ENCODE assay signal across 25 cellular contexts in genomic region chr2:136068828-136069227, GRCh38. TPM values are rescaled to one million over a fixed set of nuclear protein-coding genes. Genes with fewer than 3 reads are reported as not detected.
A peak's percentile ranks its signal among the peaks of the same experiment; 100 is the strongest.
DNase-seq lines count a peak whose midpoint lies in the region; ATAC-seq, FAIRE-seq and TF ChIP-seq lines count a peak whose summit lies in the region.
"Had no signal": no experiment of that assay in that cellular context is flagged by ENCODE, and none has a peak within 500 bp of the region (broad histone marks: within the 10 kb centered on the region; RNA-seq: fewer than 3 reads in every experiment).

No MANE protein-coding gene starts in this region.

- DNase-seq in activated CD4-positive, alpha-beta T cell treated with anti-CD3 and anti-CD28 coated beads, Interleukin-2, amount 10 ng/mL, durations not matched to agents 7 days and 5 days, result peak; percentile 25
- DNase-seq in activated CD4-positive, alpha-beta T cell treated with anti-CD3 and anti-CD28 coated beads, Interleukin-2, amount 50 U/mL, for 4 hours, result no peak
- no peak for DNase-seq in GM19239 (ENCODE audit: insufficient read length, low spot score)
- DNase-seq in neural progenitor cell (ENCODE audit: low spot score), result no peak
- no peak for DNase-seq in NK-92 (lab: John Stamatoyannopoulos, UW; ENCODE audit: unreplicated experiment)
- DNase-seq: activated CD4-positive, alpha-beta T cell treated with anti-CD3 and anti-CD28 coated beads for 1 hour; IMR-90; mesenchymal stem cell; NCI-H1417 treated with DMSO at 0.1 percent for 48 hours; NCI-H2171 treated with DMSO at 0.1 percent for 48 hours; NCI-H774; nephron progenitor cell; small intestine; stimulated activated CD4-positive, alpha-beta T cell treated with anti-CD3 and anti-CD28 coated beads, Interleukin-4, amount 100 ng/mL, for 24 hours; substantia nigra had no signal

- H3K4me1 Mint-ChIP-seq in activated CD4-positive, alpha-beta T cell treated with anti-CD3 and anti-CD28 coated beads, Interleukin-2, amount 10 ng/mL, durations not matched to agents 7 days and 5 days, result peaks cover 53% of the 10 kb centered on the region
- peaks cover 28% of the 10 kb centered on the region for H3K4me1 Mint-ChIP-seq in activated T-helper 17 cell treated with anti-CD3 and anti-CD28 coated beads, Interleukin-2, amount 50 U/mL, for 72 hours
- peaks cover 46% of the 10 kb centered on the region for H3K4me1 Mint-ChIP-seq in neural progenitor cell

- POLR2A ChIA-PET in activated CD4-positive, alpha-beta T cell treated with anti-CD3 and anti-CD28 coated beads, Interleukin-2, amount 10 ng/mL, durations not matched to agents 7 days and 5 days (lab: Charles Lee), result no interaction called here

- no peaks in the 10 kb centered on the region for H4K20me1 ChIP-seq in neural progenitor cell (ENCODE audit: low read depth)

- TF ChIP-seq CTCF in neural progenitor cell (IDR thresholded peaks at IDR 0.05) (no peak), gastroesophageal sphincter (IDR thresholded peaks at IDR 0.05) (no peak)

- no peaks in the 10 kb centered on the region for H3K79me2 ChIP-seq in neural progenitor cell (ENCODE audit: low read depth)

- peak; percentile 35 for FAIRE-seq in GM19239 (lab: Jason Lieb, UNC)
- FAIRE-seq: small intestine, urothelium cell line had no signal

- no peaks in the 10 kb centered on the region for H3K27me3 Mint-ChIP-seq in activated CD4-positive, alpha-beta T cell treated with anti-CD3 and anti-CD28 coated beads, Interleukin-2, amount 10 ng/mL, durations not matched to agents 7 days and 5 days
- H3K27me3 Mint-ChIP-seq in activated T-helper 17 cell treated with anti-CD3 and anti-CD28 coated beads, Interleukin-2, amount 50 U/mL, for 72 hours, result no peaks in the 10 kb centered on the region
- H3K27me3 Mint-ChIP-seq in neural progenitor cell (ENCODE audit: insufficient read depth, low read depth), result peaks cover 6% of the 10 kb centered on the region
- H3K27me3 Mint-ChIP-seq: central memory CD8-positive, alpha-beta T cell had no signal

- H3K27me3 ChIP-seq in neural progenitor cell (no peaks in the 10 kb centered on the region), gastroesophageal sphincter (no peaks in the 10 kb centered on the region)
- H3K27me3 ChIP-seq: esophagus muscularis mucosa, SJSA1 had no signal

- H3K4me1 ChIP-seq in neural progenitor cell (peaks cover 11% of the 10 kb centered on the region), gastroesophageal sphincter (no peaks in the 10 kb centered on the region)
- H3K4me1 ChIP-seq: esophagus muscularis mucosa had no signal

- no peak for TF ChIP-seq EP300 in gastroesophageal sphincter (IDR thresholded peaks at IDR 0.05)

- H3K27ac ChIP-seq in neural progenitor cell (no peak overlapping the region), gastroesophageal sphincter (no peak overlapping the region)
- H3K27ac ChIP-seq: C4-2B, esophagus muscularis mucosa, HL-60, SJSA1 had no signal

- peaks cover 15% of the 10 kb centered on the region for H3K36me3 Mint-ChIP-seq in activated CD4-positive, alpha-beta T cell treated with anti-CD3 and anti-CD28 coated beads, Interleukin-2, amount 10 ng/mL, durations not matched to agents 7 days and 5 days (ENCODE audit: low read depth)
- no peaks in the 10 kb centered on the region for H3K36me3 Mint-ChIP-seq in activated T-helper 17 cell treated with anti-CD3 and anti-CD28 coated beads, Interleukin-2, amount 50 U/mL, for 72 hours (ENCODE audit: low read depth)
- peaks cover 1% of the 10 kb centered on the region for H3K36me3 Mint-ChIP-seq in neural progenitor cell

- H3K9me3 Mint-ChIP-seq in activated CD4-positive, alpha-beta T cell treated with anti-CD3 and anti-CD28 coated beads, Interleukin-2, amount 10 ng/mL, durations not matched to agents 7 days and 5 days, result peaks cover 24% of the 10 kb centered on the region
- peaks cover 9% of the 10 kb centered on the region for H3K9me3 Mint-ChIP-seq in activated T-helper 17 cell treated with anti-CD3 and anti-CD28 coated beads, Interleukin-2, amount 50 U/mL, for 72 hours
- peaks cover 19% of the 10 kb centered on the region for H3K9me3 Mint-ChIP-seq in neural progenitor cell

- WGBS in gastroesophageal sphincter (ENCODE audit: low coverage in 1 of 2), 2 donors, result 86% methylated on average over 1 to 3 of the region's 3 CpGs

- no peak overlapping the region for H3K4me2 ChIP-seq in neural progenitor cell

- no peak overlapping the region for H3K9ac ChIP-seq in neural progenitor cell

- H3K4me3 ChIP-seq in neural progenitor cell, result no peak overlapping the region
- no peak overlapping the region for H3K4me3 ChIP-seq in gastroesophageal sphincter
- H3K4me3 ChIP-seq: esophagus muscularis mucosa, SJSA1 had no signal

- no peak overlapping the region for H3K4me3 Mint-ChIP-seq in activated CD4-positive, alpha-beta T cell treated with anti-CD3 and anti-CD28 coated beads, Interleukin-2, amount 10 ng/mL, durations not matched to agents 7 days and 5 days
- peak overlapping the region; percentile 74 for H3K4me3 Mint-ChIP-seq in activated T-helper 17 cell treated with anti-CD3 and anti-CD28 coated beads, Interleukin-2, amount 50 U/mL, for 72 hours
- H3K4me3 Mint-ChIP-seq in neural progenitor cell, result no peak overlapping the region
- H3K4me3 Mint-ChIP-seq: central memory CD8-positive, alpha-beta T cell; nephron progenitor cell had no signal

- no peaks in the 10 kb centered on the region for H3K9me3 ChIP-seq in neural progenitor cell (ENCODE audit: low read depth)
- H3K9me3 ChIP-seq in gastroesophageal sphincter, result no peaks in the 10 kb centered on the region
- H3K9me3 ChIP-seq: esophagus muscularis mucosa, SJSA1 had no signal

- CTCF ChIA-PET in activated CD4-positive, alpha-beta T cell treated with anti-CD3 and anti-CD28 coated beads, Interleukin-2, amount 10 ng/mL, durations not matched to agents 7 days and 5 days (lab: Charles Lee), result interaction anchor here (0.5 to 3.9 kb wide), 4 partner anchors 9 to 569 kb away, joined by 3 to 17 read pairs (median 4); no protein-coding TSS in a partner anchor

- no peak overlapping the region for H2AFZ ChIP-seq in neural progenitor cell (replicated peaks)

- peak overlapping the region; percentile 75 for H3K27ac Mint-ChIP-seq in activated CD4-positive, alpha-beta T cell treated with anti-CD3 and anti-CD28 coated beads, Interleukin-2, amount 10 ng/mL, durations not matched to agents 7 days and 5 days
- H3K27ac Mint-ChIP-seq in activated T-helper 17 cell treated with anti-CD3 and anti-CD28 coated beads, Interleukin-2, amount 50 U/mL, for 72 hours, result peak overlapping the region; percentile 95
- H3K27ac Mint-ChIP-seq in neural progenitor cell, result peak overlapping the region; percentile 90

- no peaks in the 10 kb centered on the region for H3F3A ChIP-seq in neural progenitor cell (ENCODE audit: low read depth)

- peak; percentile 47 for ATAC-seq in activated T-helper 17 cell treated with anti-CD3 and anti-CD28 coated beads, Interleukin-2, amount 50 U/mL, for 72 hours (replicated peaks)
- ATAC-seq in HG02973 (IDR thresholded peaks at IDR 0.05; ENCODE audit: unreplicated experiment) (no peak), gastroesophageal sphincter (no peak)
- ATAC-seq: Panc1 had no signal

- H3K36me3 ChIP-seq in neural progenitor cell, result no peaks in the 10 kb centered on the region
- no peaks in the 10 kb centered on the region for H3K36me3 ChIP-seq in gastroesophageal sphincter
- H3K36me3 ChIP-seq: esophagus muscularis mucosa, SJSA1 had no signal

- no peak for TF ChIP-seq POLR2A in gastroesophageal sphincter (IDR thresholded peaks at IDR 0.05)

RNA-seq across cellular contexts. Expression of gene CXCR4, which starts 49.1 kb away (rescaled TPM):
- 100 to 1,000 TPM; 147 to 169 TPM for total RNA-seq in activated CD4-positive, alpha-beta T cell treated with anti-CD3 and anti-CD28 coated beads, Interleukin-2, amount 10 ng/mL, durations not matched to agents 7 days and 5 days
- total RNA-seq in activated T-helper 17 cell treated with anti-CD3 and anti-CD28 coated beads, Interleukin-2, amount 50 U/mL, for 72 hours, result 100 to 1,000 TPM; 330 to 360 TPM
- total RNA-seq in neural progenitor cell (ENCODE audit: low replicate concordance) (31.0 and 32.6 TPM in 2 replicates), gastroesophageal sphincter (1 to 10 TPM; 5.1 to 8.2 (median 7.7) TPM)
- total RNA-seq: IMR-90 had no signal
